In genomic region chr2:102233132-102233884, GRCh38 we compare ENCODE assay signal across 19 cellular contexts. TPM values are rescaled to one million over a fixed set of nuclear protein-coding genes. Genes with fewer than 3 reads are reported as not detected.
"Had no signal": no experiment of that assay in that cellular context is flagged by ENCODE, and none has a peak within 500 bp of the region (broad histone marks: within the 10 kb centered on the region; RNA-seq: fewer than 3 reads in every experiment).

No MANE protein-coding gene starts in this region.

- H3K36me3 ChIP-seq: adrenal gland, heart right ventricle, upper lobe of left lung, WERI-Rb-1 had no signal

- H3K27ac ChIP-seq: adrenal gland, esophagus squamous epithelium, heart right ventricle, upper lobe of left lung, WERI-Rb-1 had no signal

- H3K9me3 Mint-ChIP-seq: activated T-helper 1 cell treated with anti-CD3 and anti-CD28 coated beads, Interleukin-12 subunit alpha, Interleukin-12 subunit beta, Interleukin-2, Interleukin-4 antibody, amounts not matched to agents 30 ng/mL and 10 ng/mL and 1 ng/mL, durations not matched to agents 14 hours and 24 hours and 36 hours; nephron had no signal

- H3K27me3 ChIP-seq: adrenal gland, esophagus squamous epithelium, heart right ventricle, upper lobe of left lung had no signal

- H3K9me3 ChIP-seq: adrenal gland, esophagus squamous epithelium, heart right ventricle, upper lobe of left lung had no signal

- H3K4me3 ChIP-seq: adrenal gland, esophagus squamous epithelium, heart right ventricle, upper lobe of left lung had no signal

- DNase-seq: activated CD4-positive, alpha-beta T cell treated with anti-CD3 and anti-CD28 coated beads for 48 hours; adrenal gland; effector CD8-positive, alpha-beta T cell; esophagus squamous epithelium; heart right ventricle; nucleus accumbens; posterior cingulate gyrus; retina; stimulated activated CD4-positive, alpha-beta T cell treated with anti-CD3 and anti-CD28 coated beads, Interleukin-2, amount 100 ng/mL, for 24 hours; stimulated activated naive CD8-positive, alpha-beta T cell treated with anti-CD3 and anti-CD28 coated beads, Interleukin-15, Interleukin-2, amounts not matched to agents 100 U/mL and 50 U/mL, for 24 hours; T-helper 17 cell; WERI-Rb-1 had no signal

- H3K27ac Mint-ChIP-seq: activated T-helper 1 cell treated with anti-CD3 and anti-CD28 coated beads, Interleukin-12 subunit alpha, Interleukin-12 subunit beta, Interleukin-2, Interleukin-4 antibody, amounts not matched to agents 30 ng/mL and 10 ng/mL and 1 ng/mL, durations not matched to agents 14 hours and 24 hours and 36 hours; nephron; T-helper 17 cell had no signal

- ATAC-seq: heart right ventricle, Right ventricle myocardium inferior, T-helper 17 cell had no signal

- H3K4me3 Mint-ChIP-seq: activated T-helper 1 cell treated with anti-CD3 and anti-CD28 coated beads, Interleukin-12 subunit alpha, Interleukin-12 subunit beta, Interleukin-2, Interleukin-4 antibody, amounts not matched to agents 30 ng/mL and 10 ng/mL and 1 ng/mL, durations not matched to agents 14 hours and 24 hours and 36 hours; nephron; T-helper 17 cell had no signal

- FAIRE-seq: bronchial epithelial cell had no signal

- H3K27me3 Mint-ChIP-seq: T-helper 17 cell had no signal

RNA-seq across cellular contexts. Expression of gene IL1RL2, which starts 46.5 kb away (rescaled TPM):
- total RNA-seq: endothelial cell of umbilical vein, Right ventricle myocardium inferior, SK-MEL-5, T-helper 17 cell had no signal
